In the genomic region with DNA sequence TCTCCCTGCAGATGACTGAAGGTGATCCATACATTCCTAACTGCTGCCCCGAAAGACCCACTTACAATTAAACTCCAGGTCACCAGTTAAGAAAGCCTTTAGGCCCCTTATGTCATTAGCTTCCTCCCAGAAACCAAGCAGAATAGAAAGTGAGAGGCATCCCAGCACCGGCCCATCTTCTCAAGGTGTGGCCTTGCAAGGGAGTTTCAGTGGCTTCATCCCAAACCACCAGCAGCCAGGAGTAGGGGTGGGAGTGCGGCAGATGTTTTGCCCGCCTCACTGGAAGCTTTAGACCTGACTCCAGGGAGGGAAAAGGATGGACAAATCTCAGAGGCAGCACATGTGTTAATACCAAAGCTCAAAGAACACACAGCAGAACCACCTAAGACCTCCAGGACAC, we compare ENCODE assay signal across 1 cellular context.
TF ChIP-seq lines count a peak whose summit lies in the region.

No MANE protein-coding gene starts in this region.

TF ChIP-seq in H1, 55 proteins besides CTCF, POLR2A, EP300 and RAD21:
- no peak for TF ChIP-seq KDM1A (IDR thresholded peaks at IDR 0.05; ENCODE audit: borderline replicate concordance, low read length)
- TF ChIP-seq TCF12 (IDR thresholded peaks at IDR 0.05; ENCODE audit: low read depth, low read length) = no peak
- TF ChIP-seq POU5F1 (IDR thresholded peaks at IDR 0.05; ENCODE audit: low read depth, low read length) = no peak
- TF ChIP-seq NRF1 (IDR thresholded peaks at IDR 0.05; ENCODE audit: low read depth, low read length) = no peak
- TF ChIP-seq, protein P1, sequence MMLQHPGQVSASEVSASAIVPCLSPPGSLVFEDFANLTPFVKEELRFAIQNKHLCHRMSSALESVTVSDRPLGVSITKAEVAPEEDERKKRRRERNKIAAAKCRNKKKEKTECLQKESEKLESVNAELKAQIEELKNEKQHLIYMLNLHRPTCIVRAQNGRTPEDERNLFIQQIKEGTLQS (IDR thresholded peaks at IDR 0.05; ENCODE audit: insufficient read depth, low read depth, low read length) = no peak
- no peak for TF ChIP-seq TAF1 (IDR thresholded peaks at IDR 0.05; ENCODE audit: low read depth, low read length)
- TF ChIP-seq GABPA (IDR thresholded peaks at IDR 0.05; ENCODE audit: borderline replicate concordance, insufficient read depth, low read length) = no peak
- TF ChIP-seq CBX5 (IDR thresholded peaks at IDR 0.05; ENCODE audit: low read depth, low read length) = no peak
- TF ChIP-seq KDM4A (IDR thresholded peaks at IDR 0.05; ENCODE audit: low read depth, low read length, severe bottlenecking) = no peak
- no peak for TF ChIP-seq BACH1 (IDR thresholded peaks at IDR 0.05; ENCODE audit: low read length)
- TF ChIP-seq RXRA (IDR thresholded peaks at IDR 0.05; ENCODE audit: insufficient read depth, low read depth, low read length) = no peak
